ENCODE assay signal across 25 cellular contexts in genomic region chr22:49650336-49651241, GRCh38.
"Had no signal": no experiment of that assay in that cellular context is flagged by ENCODE, and none has a peak within 500 bp of the region (broad histone marks: within the 10 kb centered on the region; RNA-seq: fewer than 3 reads in every experiment).

No MANE protein-coding gene starts in this region.

- DNase-seq: activated CD4-positive, alpha-beta T cell treated with anti-CD3 and anti-CD28 coated beads for 1 hour; activated CD4-positive, alpha-beta T cell treated with anti-CD3 and anti-CD28 coated beads, Interleukin-2, amount 50 U/mL, for 4 hours; activated CD8-positive, alpha-beta memory T cell treated with anti-CD3 and anti-CD28 coated beads for 24 hours; activated CD8-positive, alpha-beta memory T cell treated with anti-CD3 and anti-CD28 coated beads, Interleukin-2, amount 50 U/mL, for 4 hours; activated T-cell treated with anti-CD3 and anti-CD28 coated beads, Interleukin-2, amount 50 U/mL, for 24 hours; amygdala; body of pancreas; caudate nucleus; effector memory CD4-positive, alpha-beta T cell; foreskin melanocyte; kidney glomerular epithelial cell; naive B cell; ovary; stimulated activated CD4-positive, alpha-beta T cell treated with anti-CD3 and anti-CD28 coated beads, Interleukin-4, amount 100 ng/mL, for 4 hours; substantia nigra; T-helper 9 cell; thyroid gland; upper lobe of right lung had no signal

- H3K4me3 ChIP-seq: body of pancreas, ovary, prostate gland, thyroid gland, upper lobe of right lung had no signal

- H3K4me1 ChIP-seq: body of pancreas, prostate gland, thyroid gland, upper lobe of right lung had no signal

- H3K9me3 Mint-ChIP-seq: activated T-cell treated with anti-CD3 and anti-CD28 coated beads, Interleukin-2, amount 50 U/mL, for 24 hours; activated T-helper 17 cell treated with anti-CD3 and anti-CD28 coated beads, Interleukin-2, amount 50 U/mL, for 72 hours; memory B cell; naive B cell; neural crest cell; stimulated activated naive CD8-positive, alpha-beta T cell treated with anti-CD3 and anti-CD28 coated beads, Interleukin-15, Interleukin-2, amounts not matched to agents 100 ng/mL and 50 ng/mL, for 24 hours had no signal

- H3K36me3 ChIP-seq: ovary, prostate gland, thyroid gland, upper lobe of right lung had no signal

- FAIRE-seq: endothelial cell of umbilical vein had no signal

- ATAC-seq: activated T-helper 17 cell treated with anti-CD3 and anti-CD28 coated beads, Interleukin-2, amount 50 U/mL, for 72 hours; body of pancreas; esophagus mucosa; upper lobe of right lung had no signal

- H3K4me3 Mint-ChIP-seq: activated T-cell treated with anti-CD3 and anti-CD28 coated beads, Interleukin-2, amount 50 U/mL, for 24 hours; activated T-helper 17 cell treated with anti-CD3 and anti-CD28 coated beads, Interleukin-2, amount 50 U/mL, for 72 hours; memory B cell; naive B cell; neural crest cell; stimulated activated naive CD8-positive, alpha-beta T cell treated with anti-CD3 and anti-CD28 coated beads, Interleukin-15, Interleukin-2, amounts not matched to agents 100 ng/mL and 50 ng/mL, for 24 hours had no signal

- H3K27me3 ChIP-seq: ovary, thyroid gland had no signal

- H3K27ac Mint-ChIP-seq: activated T-cell treated with anti-CD3 and anti-CD28 coated beads, Interleukin-2, amount 50 U/mL, for 24 hours; activated T-helper 17 cell treated with anti-CD3 and anti-CD28 coated beads, Interleukin-2, amount 50 U/mL, for 72 hours; memory B cell; naive B cell; stimulated activated naive CD8-positive, alpha-beta T cell treated with anti-CD3 and anti-CD28 coated beads, Interleukin-15, Interleukin-2, amounts not matched to agents 100 ng/mL and 50 ng/mL, for 24 hours had no signal

- H3K9me3 ChIP-seq: body of pancreas, ovary, prostate gland, thyroid gland, upper lobe of right lung had no signal

- H3K27ac ChIP-seq: body of pancreas, ovary, prostate gland, thyroid gland, upper lobe of right lung had no signal

- H3K27me3 Mint-ChIP-seq: activated T-cell treated with anti-CD3 and anti-CD28 coated beads, Interleukin-2, amount 50 U/mL, for 24 hours; activated T-helper 17 cell treated with anti-CD3 and anti-CD28 coated beads, Interleukin-2, amount 50 U/mL, for 72 hours; memory B cell; naive B cell; stimulated activated naive CD8-positive, alpha-beta T cell treated with anti-CD3 and anti-CD28 coated beads, Interleukin-15, Interleukin-2, amounts not matched to agents 100 ng/mL and 50 ng/mL, for 24 hours had no signal
